In the genomic region with DNA sequence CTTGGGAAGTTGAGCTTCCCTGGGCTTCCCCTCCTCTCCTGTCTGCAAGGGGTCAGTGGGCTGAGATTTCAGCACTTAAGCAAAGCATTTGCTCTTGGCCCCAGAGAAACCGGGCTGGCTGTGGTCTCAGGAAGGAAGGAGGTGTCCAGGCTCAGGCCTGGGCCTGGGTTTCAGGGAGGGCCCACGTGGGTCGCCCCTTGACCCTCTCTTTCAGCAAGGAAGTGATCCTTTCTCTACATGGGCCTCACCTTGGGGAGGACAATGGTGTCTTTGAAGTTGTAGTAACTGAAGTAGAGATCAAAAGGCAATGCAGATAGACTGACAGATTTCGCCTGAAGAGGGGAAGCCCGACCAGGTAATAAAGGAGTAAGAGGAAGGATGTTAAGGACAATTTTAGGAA, we compare ENCODE assay signal across 9 cellular contexts. TPM values are rescaled to one million over a fixed set of nuclear protein-coding genes. Genes with fewer than 3 reads are reported as not detected.
A peak's percentile ranks its signal among the peaks of the same experiment; 100 is the strongest.
DNase-seq lines count a peak whose midpoint lies in the region; ATAC-seq and TF ChIP-seq lines count a peak whose summit lies in the region.
"Had no signal": no experiment of that assay in that cellular context is flagged by ENCODE, and none has a peak within 500 bp of the region (broad histone marks: within the 10 kb centered on the region; RNA-seq: fewer than 3 reads in every experiment).

No MANE protein-coding gene starts in this region.

- intact Hi-C loops in left ventricle myocardium inferior (cut with micrococcal nuclease) (no loop called here), cardiac septum (cut with DNase I) (no loop called here)

- ATAC-seq in HG03342 (IDR thresholded peaks at IDR 0.05; ENCODE audit: unreplicated experiment) (peak; percentile 11), foreskin keratinocyte (no peak), upper lobe of left lung (ENCODE audit: low FRiP score in 2 of 2) (no peak)

- DNase-seq in left ventricle myocardium inferior (no peak), cardiac septum (ENCODE audit: low spot score) (no peak), foreskin keratinocyte (no peak), upper lobe of left lung (peak in 1 of 2 donors; percentile 25), NCI-H2081 treated with DMSO at 0.1 percent for 48 hours (lab: John Stamatoyannopoulos, UW) (no peak), ureter (ENCODE audit: low spot score) (no peak)
- no peak for DNase-seq in activated naive CD4-positive, alpha-beta T cell treated with anti-CD3 and anti-CD28 coated beads, Interleukin-2, amount 50 U/mL, for 16 hours

- TF ChIP-seq CTCF in left ventricle myocardium inferior (IDR thresholded peaks at IDR 0.05; ENCODE audit: borderline replicate concordance) (no peak), foreskin keratinocyte (conservative IDR thresholded peaks at IDR 0.05) (no peak), upper lobe of left lung (IDR thresholded peaks at IDR 0.05) (no peak)

- no peak for TF ChIP-seq POLR2A in upper lobe of left lung (IDR thresholded peaks at IDR 0.05)

- peaks cover 7% of the 10 kb centered on the region for H3K27me3 ChIP-seq in left ventricle myocardium inferior (ENCODE audit: low read depth)
- no peaks in the 10 kb centered on the region for H3K27me3 ChIP-seq in foreskin keratinocyte
- no peaks in the 10 kb centered on the region for H3K27me3 ChIP-seq in upper lobe of left lung
- H3K27me3 ChIP-seq: BE2C had no signal

- H3K4me3 ChIP-seq in left ventricle myocardium inferior (no peak overlapping the region), upper lobe of left lung (peak overlapping the region in 1 of 4 donors; percentile 1)

- H3K36me3 ChIP-seq in left ventricle myocardium inferior = no peaks in the 10 kb centered on the region
- H3K36me3 ChIP-seq in upper lobe of left lung = no peaks in the 10 kb centered on the region
- H3K36me3 ChIP-seq: BE2C had no signal

- no peaks in the 10 kb centered on the region for H3K9me3 ChIP-seq in left ventricle myocardium inferior (replicated peaks)
- no peaks in the 10 kb centered on the region for H3K9me3 ChIP-seq in upper lobe of left lung
- H3K9me3 ChIP-seq: BE2C had no signal

- H3K4me1 ChIP-seq in left ventricle myocardium inferior = peaks cover 48% of the 10 kb centered on the region
- peaks cover 8% of the 10 kb centered on the region for H3K4me1 ChIP-seq in foreskin keratinocyte
- H3K4me1 ChIP-seq in upper lobe of left lung = peaks cover 26 to 60% (median 40%) of the 10 kb centered on the region in 4 donors
- H3K4me1 ChIP-seq: BE2C had no signal

- 29 to 34% methylated on average over 4 to 5 of the region's 5 CpGs for WGBS in upper lobe of left lung, 2 donors

- peak overlapping the region; percentile 86 for H3K27ac ChIP-seq in left ventricle myocardium inferior (replicated peaks)
- peak overlapping the region; percentile 88 for H3K27ac ChIP-seq in foreskin keratinocyte
- H3K27ac ChIP-seq in upper lobe of left lung = peak overlapping the region; percentile 77 to 89 (median 87)

- no peak for TF ChIP-seq EP300 in upper lobe of left lung (IDR thresholded peaks at IDR 0.05)

RNA-seq across cellular contexts. Expression of gene NOD2, which starts 2.7 kb away (rescaled TPM):
- total RNA-seq in left ventricle myocardium inferior (0.52 TPM), cardiac septum (0.40 TPM), foreskin keratinocyte (0.92 and 1.1 TPM in 2 replicates), upper lobe of left lung (10 to 100 TPM in 5 of 6 donors, 1 to 10 TPM in 1; 8.5 to 27.2 (median 11.2) TPM), ureter (2.2 TPM)
- 0.44 and 0.45 TPM in 2 replicates for polyA plus RNA-seq in foreskin keratinocyte

RNA-seq across cellular contexts. Expression of gene SNX20, which starts 15.0 kb away (rescaled TPM):
- 0.69 TPM for total RNA-seq in left ventricle myocardium inferior
- total RNA-seq in cardiac septum = 0.75 TPM
- not detected in 2 replicates for total RNA-seq in foreskin keratinocyte
- polyA plus RNA-seq in foreskin keratinocyte = not detected in 2 replicates
- 10 to 100 TPM in 4 of 6 donors, 1 to 10 TPM in 2; 3.2 to 16.9 (median 13.2) TPM for total RNA-seq in upper lobe of left lung
- 1.8 TPM for total RNA-seq in ureter

RNA-seq across cellular contexts. Expression of gene CYLD, which starts 45.8 kb away (rescaled TPM):
- total RNA-seq in left ventricle myocardium inferior = 36.0 TPM
- total RNA-seq in cardiac septum = 39.5 TPM
- 30.0 and 30.6 TPM in 2 replicates for total RNA-seq in foreskin keratinocyte
- 8.6 and 9.0 TPM in 2 replicates for polyA plus RNA-seq in foreskin keratinocyte
- total RNA-seq in upper lobe of left lung = 10 to 100 TPM; 25.5 to 72.1 (median 46.1) TPM
- total RNA-seq in ureter = 45.7 TPM
